ENCODE assay signal across 17 cellular contexts in the genomic region with DNA sequence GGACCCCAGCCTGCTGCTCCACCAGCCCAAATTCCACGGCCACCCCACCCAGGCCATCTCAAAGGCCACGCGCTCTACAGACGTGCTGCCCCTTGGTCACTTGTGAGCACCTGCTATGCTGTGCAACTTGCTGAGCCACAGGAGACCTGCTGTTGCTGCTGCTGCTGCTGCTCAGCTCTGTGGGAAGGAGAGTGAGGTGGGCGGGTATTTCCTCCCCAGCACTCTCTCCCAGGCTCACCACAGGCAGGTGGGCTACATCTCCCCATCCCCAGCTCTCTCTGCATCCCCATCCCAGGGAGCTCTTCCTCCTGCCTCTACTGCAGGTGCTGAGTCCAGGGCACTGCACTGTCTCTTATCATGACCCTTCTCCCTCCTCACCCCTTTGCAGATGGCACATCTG.
DNase-seq lines count a peak whose midpoint lies in the region; ATAC-seq and TF ChIP-seq lines count a peak whose summit lies in the region.
"Had no signal": no experiment of that assay in that cellular context is flagged by ENCODE, and none has a peak within 500 bp of the region (broad histone marks: within the 10 kb centered on the region; RNA-seq: fewer than 3 reads in every experiment).

No MANE protein-coding gene starts in this region.

- no peaks in the 10 kb centered on the region for H3K79me2 ChIP-seq in Loucy (ENCODE audit: insufficient read depth, low read length)

- H3K27ac Mint-ChIP-seq in CD4-positive, CD25-positive, alpha-beta regulatory T cell, result peak overlapping the region in 2 of 3 donors; percentile 68 to 90
- H3K27ac Mint-ChIP-seq in CD4-positive, alpha-beta memory T cell, result peak overlapping the region in 6 of 7 donors; percentile 11 to 81 (median 46)
- peak overlapping the region in 2 of 6 donors; percentile 38 to 61 for H3K27ac Mint-ChIP-seq in immature natural killer cell

- ATAC-seq in CD4-positive, CD25-positive, alpha-beta regulatory T cell (ENCODE audit: low read depth in 2 of 2), result no peak
- ATAC-seq in GM21737 (IDR thresholded peaks at IDR 0.05; ENCODE audit: unreplicated experiment), result no peak

- no peaks in the 10 kb centered on the region for H3F3A ChIP-seq in Loucy (ENCODE audit: low read depth)

- H3K4me3 ChIP-seq in CD4-positive, CD25-positive, alpha-beta regulatory T cell (ENCODE audit: low read depth, low read length), result no peak overlapping the region
- H3K4me3 ChIP-seq in CD4-positive, alpha-beta memory T cell (ENCODE audit: low read length in 2 of 2), result no peak overlapping the region
- peak overlapping the region; percentile 49 for H3K4me3 ChIP-seq in Loucy (ENCODE audit: low read length, poor library complexity, severe bottlenecking)
- H3K4me3 ChIP-seq in MG63, result no peak overlapping the region

- peak overlapping the region; percentile 54 for H3K9ac ChIP-seq in Loucy (ENCODE audit: low read depth, low read length, poor library complexity, severe bottlenecking)
- H3K9ac ChIP-seq: SK-N-SH had no signal

- DNase-seq in CD4-positive, CD25-positive, alpha-beta regulatory T cell, result no peak
- DNase-seq in CD4-positive, alpha-beta memory T cell, result no peak
- DNase-seq in immature natural killer cell (no peak), MG63 (no peak), hepatic stellate cell (ENCODE audit: low spot score) (no peak)
- DNase-seq: ACHN, AML-193, DMS79 treated with DMSO at 0.1 percent for 48 hours, GDM1, Kasumi-1, NCI-H1105 treated with DMSO at 0.1 percent for 48 hours, NCI-H187 treated with DMSO at 0.1 percent for 48 hours, NCI-H69, SHP77, SK-N-SH had no signal

- no peaks in the 10 kb centered on the region for H3K36me3 Mint-ChIP-seq in CD4-positive, CD25-positive, alpha-beta regulatory T cell
- no peaks in the 10 kb centered on the region for H3K36me3 Mint-ChIP-seq in CD4-positive, alpha-beta memory T cell
- no peaks in the 10 kb centered on the region for H3K36me3 Mint-ChIP-seq in immature natural killer cell

- CTCF ChIA-PET in CD4-positive, alpha-beta memory T cell (lab: Charles Lee; ENCODE audit: partially characterized antibody), result no interaction called here

- H4K20me1 ChIP-seq in Loucy (ENCODE audit: insufficient read depth, low read length, poor library complexity, severe bottlenecking), result no peaks in the 10 kb centered on the region

- intact Hi-C loops in CD4-positive, alpha-beta memory T cell (cut with micrococcal nuclease), result no loop called here

- no peak overlapping the region for H2AFZ ChIP-seq in Loucy (ENCODE audit: low read length)

- POLR2A ChIA-PET in CD4-positive, alpha-beta memory T cell (lab: Charles Lee; ENCODE audit: partially characterized antibody), result no interaction called here

- H3K4me2 ChIP-seq in Loucy (ENCODE audit: low read depth, low read length, poor library complexity, severe bottlenecking), result peak overlapping the region; percentile 59
- H3K4me2 ChIP-seq: SK-N-SH had no signal

- H3K4me3 Mint-ChIP-seq in CD4-positive, CD25-positive, alpha-beta regulatory T cell, result peak overlapping the region in 3 of 4 donors; percentile 35 to 65 (median 54)
- H3K4me3 Mint-ChIP-seq in CD4-positive, alpha-beta memory T cell, result peak overlapping the region in 6 of 8 donors; percentile 39 to 76 (median 60)
- H3K4me3 Mint-ChIP-seq in immature natural killer cell, result peak overlapping the region in 4 of 5 donors; percentile 5 to 57 (median 30)

- H3K9me3 ChIP-seq in CD4-positive, CD25-positive, alpha-beta regulatory T cell (ENCODE audit: control insufficient read depth in 2 of 2, low read length in 2 of 2), result no peaks in the 10 kb centered on the region
- no peaks in the 10 kb centered on the region for H3K9me3 ChIP-seq in CD4-positive, alpha-beta memory T cell (ENCODE audit: control insufficient read depth in 1 of 2, low read length in 2 of 2)
- H3K9me3 ChIP-seq in Loucy (ENCODE audit: insufficient read depth, low read depth, low read length) (no peaks in the 10 kb centered on the region), MG63 (no peaks in the 10 kb centered on the region)
- H3K9me3 ChIP-seq: SK-N-SH had no signal

- H3K9me2 ChIP-seq in Loucy (replicated peaks; ENCODE audit: low read depth, low read length), result no peaks in the 10 kb centered on the region
- H3K9me2 ChIP-seq: SK-N-SH had no signal

- peaks cover 4 to 38% (median 13%) of the 10 kb centered on the region in 4 donors for H3K4me1 Mint-ChIP-seq in CD4-positive, CD25-positive, alpha-beta regulatory T cell
- H3K4me1 Mint-ChIP-seq in CD4-positive, alpha-beta memory T cell, result peaks cover 24 to 45% (median 35%) of the 10 kb centered on the region in 4 donors
- peaks cover 14 to 20% of the 10 kb centered on the region in 2 donors for H3K4me1 Mint-ChIP-seq in immature natural killer cell

- no peaks in the 10 kb centered on the region for H3K27me3 Mint-ChIP-seq in CD4-positive, CD25-positive, alpha-beta regulatory T cell
- H3K27me3 Mint-ChIP-seq in CD4-positive, alpha-beta memory T cell, result no peaks in the 10 kb centered on the region
- peaks cover 0 to 9% (median 3%) of the 10 kb centered on the region in 3 donors for H3K27me3 Mint-ChIP-seq in immature natural killer cell (ENCODE audit: low read depth in 3 of 3)

- no peaks in the 10 kb centered on the region for H3K36me3 ChIP-seq in CD4-positive, CD25-positive, alpha-beta regulatory T cell (ENCODE audit: control insufficient read depth, insufficient read depth, low read length)
- H3K36me3 ChIP-seq in CD4-positive, alpha-beta memory T cell (ENCODE audit: insufficient read depth, low read length), result no peaks in the 10 kb centered on the region
- H3K36me3 ChIP-seq in Loucy (ENCODE audit: insufficient read depth, low read length), result no peaks in the 10 kb centered on the region
- no peaks in the 10 kb centered on the region for H3K36me3 ChIP-seq in MG63

- peaks cover 14% of the 10 kb centered on the region for H3K4me1 ChIP-seq in CD4-positive, CD25-positive, alpha-beta regulatory T cell (ENCODE audit: control insufficient read depth, insufficient read depth, low read length, poor library complexity, severe bottlenecking)
- peaks cover 27% of the 10 kb centered on the region for H3K4me1 ChIP-seq in CD4-positive, alpha-beta memory T cell (ENCODE audit: insufficient read depth, low read length)
- H3K4me1 ChIP-seq in Loucy (ENCODE audit: insufficient read depth, low read length, poor library complexity, severe bottlenecking), result peaks cover 22% of the 10 kb centered on the region

- no peak overlapping the region for H3K27ac ChIP-seq in CD4-positive, CD25-positive, alpha-beta regulatory T cell (ENCODE audit: insufficient read depth, low read length, poor library complexity, severe bottlenecking)
- H3K27ac ChIP-seq in CD4-positive, alpha-beta memory T cell (ENCODE audit: low read depth, low read length), result no peak overlapping the region

- H3K27me3 ChIP-seq in CD4-positive, CD25-positive, alpha-beta regulatory T cell (ENCODE audit: control insufficient read depth, insufficient read depth, low read length), result no peaks in the 10 kb centered on the region
- no peaks in the 10 kb centered on the region for H3K27me3 ChIP-seq in CD4-positive, alpha-beta memory T cell (ENCODE audit: insufficient read depth, low read length)
- H3K27me3 ChIP-seq in Loucy (ENCODE audit: insufficient read depth, low read length, poor library complexity, severe bottlenecking) (no peaks in the 10 kb centered on the region), MG63 (no peaks in the 10 kb centered on the region)

- no peak for TF ChIP-seq CTCF in Loucy (conservative IDR thresholded peaks at IDR 0.05; ENCODE audit: low read length)

- peaks cover 0 to 2% (median 0%) of the 10 kb centered on the region in 7 donors for H3K9me3 Mint-ChIP-seq in CD4-positive, CD25-positive, alpha-beta regulatory T cell
- H3K9me3 Mint-ChIP-seq in CD4-positive, alpha-beta memory T cell, result peaks cover 0 to 2% (median 0%) of the 10 kb centered on the region in 8 donors
- no peaks in the 10 kb centered on the region for H3K9me3 Mint-ChIP-seq in immature natural killer cell
